ENCODE assay signal across 19 cellular contexts in the genomic region with DNA sequence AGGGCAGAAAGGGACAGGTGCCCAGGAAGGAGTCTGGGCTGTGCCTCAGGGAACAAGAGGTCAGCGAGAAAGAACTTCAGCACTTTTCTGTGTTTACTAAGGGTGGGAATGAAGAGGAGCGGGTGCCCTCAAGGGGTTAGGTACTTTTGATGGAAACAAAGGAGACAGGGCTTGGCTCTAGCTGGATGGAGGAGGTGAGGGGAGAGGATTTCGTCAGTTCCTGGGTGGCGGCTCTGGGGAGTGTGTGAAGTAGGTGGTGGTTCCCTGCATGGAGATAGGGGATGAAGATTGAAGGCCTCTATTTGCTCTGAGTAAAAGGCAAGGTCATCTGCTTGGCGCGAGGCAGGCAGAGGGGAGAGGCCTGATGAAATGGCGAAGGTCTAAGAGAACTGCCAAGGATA. TPM values are rescaled to one million over a fixed set of nuclear protein-coding genes. Genes with fewer than 3 reads are reported as not detected.
A peak's percentile ranks its signal among the peaks of the same experiment; 100 is the strongest.
DNase-seq lines count a peak whose midpoint lies in the region; ATAC-seq lines count a peak whose summit lies in the region.
"Had no signal": no experiment of that assay in that cellular context is flagged by ENCODE, and none has a peak within 500 bp of the region (broad histone marks: within the 10 kb centered on the region; RNA-seq: fewer than 3 reads in every experiment).

No MANE protein-coding gene starts in this region.

- peaks cover 31% of the 10 kb centered on the region for H3K36me3 Mint-ChIP-seq in T-helper 2 cell treated with Interferon-gamma antibody and Interleukin-4, amounts not matched to agents 5 μg/mL and 100 μg/mL, for 36 hours (ENCODE audit: low read depth)
- H3K36me3 Mint-ChIP-seq in activated naive CD8-positive, alpha-beta T cell = no peaks in the 10 kb centered on the region
- peaks cover 5 to 24% (median 19%) of the 10 kb centered on the region in 3 donors for H3K36me3 Mint-ChIP-seq in naive thymus-derived CD8-positive, alpha-beta T cell

- no peaks in the 10 kb centered on the region for H3K27me3 Mint-ChIP-seq in T-helper 2 cell treated with Interferon-gamma antibody and Interleukin-4, amounts not matched to agents 5 μg/mL and 100 μg/mL, for 36 hours (ENCODE audit: low read depth)
- no peaks in the 10 kb centered on the region for H3K27me3 Mint-ChIP-seq in activated naive CD8-positive, alpha-beta T cell
- H3K27me3 Mint-ChIP-seq in naive thymus-derived CD8-positive, alpha-beta T cell = no peaks in the 10 kb centered on the region

- peak overlapping the region; percentile 52 for H3K27ac Mint-ChIP-seq in T-helper 2 cell treated with Interferon-gamma antibody and Interleukin-4, amounts not matched to agents 5 μg/mL and 100 μg/mL, for 36 hours
- H3K27ac Mint-ChIP-seq in activated naive CD8-positive, alpha-beta T cell = peak overlapping the region; percentile 9
- peak overlapping the region in 9 of 10 donors; percentile 42 to 84 (median 68) for H3K27ac Mint-ChIP-seq in naive thymus-derived CD8-positive, alpha-beta T cell

- H3K9me3 Mint-ChIP-seq in T-helper 2 cell treated with Interferon-gamma antibody and Interleukin-4, amounts not matched to agents 5 μg/mL and 100 μg/mL, for 36 hours = no peaks in the 10 kb centered on the region
- H3K9me3 Mint-ChIP-seq in activated naive CD8-positive, alpha-beta T cell (ENCODE audit: low read depth) = no peaks in the 10 kb centered on the region
- H3K9me3 Mint-ChIP-seq in naive thymus-derived CD8-positive, alpha-beta T cell = no peaks in the 10 kb centered on the region

- no peak for ATAC-seq in naive thymus-derived CD8-positive, alpha-beta T cell
- no peak for ATAC-seq in GM21447 (IDR thresholded peaks at IDR 0.05; ENCODE audit: unreplicated experiment)
- ATAC-seq: body of pancreas had no signal

- in situ Hi-C loops in HAP-1 (cut with MboI; ENCODE audit: low sequenced_read_pairs) = no loop called here

- H3K4me1 ChIP-seq in HAP-1 = no peaks in the 10 kb centered on the region
- H3K4me1 ChIP-seq: body of pancreas had no signal

- DNase-seq in T-helper 2 cell treated with Interferon-gamma antibody and Interleukin-4, amounts not matched to agents 5 μg/mL and 100 μg/mL, for 36 hours (ENCODE audit: low spot score) = no peak
- no peak for DNase-seq in T-helper 2 cell
- peak; percentile 21 for DNase-seq in HT-29 (ENCODE audit: low spot score)
- DNase-seq in naive thymus-derived CD8-positive, alpha-beta T cell = no peak
- DNase-seq in HAP-1 (ENCODE audit: low spot score in 2 of 2) = no peak
- no peak for DNase-seq in mesenteric fat pad (ENCODE audit: low spot score)
- DNase-seq: activated gamma-delta T cell, body of pancreas, foreskin fibroblast, hypothalamus, MG63, NCI-H187, NCI-H345 had no signal

- H3K36me3 ChIP-seq in HAP-1 (replicated peaks) = no peaks in the 10 kb centered on the region

- peak overlapping the region; percentile 52 for H3K4me3 Mint-ChIP-seq in T-helper 2 cell treated with Interferon-gamma antibody and Interleukin-4, amounts not matched to agents 5 μg/mL and 100 μg/mL, for 36 hours
- no peak overlapping the region for H3K4me3 Mint-ChIP-seq in activated naive CD8-positive, alpha-beta T cell
- H3K4me3 Mint-ChIP-seq in naive thymus-derived CD8-positive, alpha-beta T cell = peak overlapping the region in 8 of 10 donors; percentile 8 to 71 (median 45)

- H3K4me3 ChIP-seq in HAP-1 = no peak overlapping the region
- H3K4me3 ChIP-seq: body of pancreas, MG63, thoracic aorta had no signal

- no peaks in the 10 kb centered on the region for H3K9me3 ChIP-seq in HAP-1
- H3K9me3 ChIP-seq: body of pancreas, MG63, thoracic aorta had no signal

- no peaks in the 10 kb centered on the region for H3K27me3 ChIP-seq in HAP-1 (ENCODE audit: low read depth)
- H3K27me3 ChIP-seq: body of pancreas, MG63 had no signal

- POLR2A ChIA-PET in naive thymus-derived CD8-positive, alpha-beta T cell (lab: Charles Lee) = interaction anchor here (1.1 kb wide), 1 partner anchor 39 kb away, joined by 4 read pairs; no protein-coding TSS in a partner anchor

- peaks cover 35% of the 10 kb centered on the region for H3K4me1 Mint-ChIP-seq in T-helper 2 cell treated with Interferon-gamma antibody and Interleukin-4, amounts not matched to agents 5 μg/mL and 100 μg/mL, for 36 hours (ENCODE audit: low read depth)
- H3K4me1 Mint-ChIP-seq in activated naive CD8-positive, alpha-beta T cell (ENCODE audit: low read depth) = peaks cover 39% of the 10 kb centered on the region
- H3K4me1 Mint-ChIP-seq in naive thymus-derived CD8-positive, alpha-beta T cell = peaks cover 17 to 27% (median 26%) of the 10 kb centered on the region in 4 donors

RNA-seq across cellular contexts. Expression of a gene that starts 40.0 kb away (rescaled TPM):
- not detected in 2 replicates for total RNA-seq in HT-29 (2014; rRNA removed; shearing (Covaris generic))
- total RNA-seq in naive thymus-derived CD8-positive, alpha-beta T cell = not detected
- not detected for polyA plus RNA-seq in naive thymus-derived CD8-positive, alpha-beta T cell
- not detected for total RNA-seq in mesenteric fat pad
- total RNA-seq: A172, body of pancreas, kidney epithelial cell, thoracic aorta had no signal
- polyA plus RNA-seq: BJ had no signal

RNA-seq across cellular contexts. Expression of a gene that starts 41.1 kb away (rescaled TPM):
- total RNA-seq in HT-29 (2014; rRNA removed; shearing (Covaris generic)) = 21.3 and 25.3 TPM in 2 replicates
- total RNA-seq in naive thymus-derived CD8-positive, alpha-beta T cell = 10 to 100 TPM; 22.4 to 23.3 TPM
- polyA plus RNA-seq in naive thymus-derived CD8-positive, alpha-beta T cell = 10 to 100 TPM; 11.0 to 13.7 (median 12.3) TPM
- 22.2 TPM for total RNA-seq in mesenteric fat pad

Comparison
In these comparisons a context has a peak if more than half of its experiments do, and no peak if none do; other contexts are left out.
1. H3K27ac Mint-ChIP-seq: peak in every context shown above with its lines; median percentile 68 in naive thymus-derived CD8-positive, alpha-beta T cell; 52 in T-helper 2 cell treated with Interferon-gamma antibody and Interleukin-4, amounts not matched to agents 5 μg/mL and 100 μg/mL, for 36 hours; 9 in activated naive CD8-positive, alpha-beta T cell.